In the genomic region with DNA sequence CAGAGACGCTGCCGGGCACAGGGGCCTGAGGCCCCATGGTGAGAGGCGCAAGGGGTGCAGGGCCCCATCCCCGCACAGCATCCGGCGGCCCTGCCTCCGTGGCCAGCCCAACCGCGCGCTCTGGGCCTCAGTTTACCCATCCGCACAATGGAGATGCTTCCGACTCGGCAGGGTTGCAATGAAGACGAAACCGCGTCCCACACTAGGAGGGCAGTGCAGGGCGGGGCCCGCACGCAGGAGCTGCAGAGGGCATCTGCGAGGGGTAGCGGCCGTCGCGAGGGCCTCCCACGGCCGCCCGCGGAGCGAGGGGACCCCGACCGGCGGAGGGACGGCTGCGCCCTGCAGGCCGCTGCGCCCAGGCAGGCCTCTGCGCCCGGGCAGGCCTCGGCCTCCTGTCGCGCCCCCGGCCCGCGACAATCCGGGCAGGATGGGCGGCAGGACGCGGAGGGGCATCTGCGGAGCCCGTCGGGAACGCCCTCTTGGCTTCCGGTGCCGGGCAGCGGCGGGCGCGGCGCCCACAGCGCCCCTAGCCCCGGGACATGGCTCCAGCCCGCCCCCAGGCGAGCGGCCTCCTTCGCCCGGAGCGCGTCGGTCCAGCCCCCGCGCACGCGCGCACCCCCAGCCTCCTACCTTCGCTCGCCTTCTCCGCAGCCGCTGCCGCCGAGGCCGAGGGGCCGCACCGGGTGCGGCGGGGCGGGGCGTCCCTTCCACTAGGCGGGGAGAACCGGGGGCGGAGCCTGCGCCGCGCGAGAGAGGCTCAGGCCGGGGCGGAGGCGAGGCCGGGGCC, we compare ENCODE assay signal across 8 cellular contexts. TPM values are rescaled to one million over a fixed set of nuclear protein-coding genes. Genes with fewer than 3 reads are reported as not detected.
A peak's percentile ranks its signal among the peaks of the same experiment; 100 is the strongest.
DNase-seq lines count a peak whose midpoint lies in the region; ATAC-seq and TF ChIP-seq lines count a peak whose summit lies in the region.

No MANE protein-coding gene starts in this region.

- peaks cover 19% of the 10 kb centered on the region for H3K4me1 ChIP-seq in suprapubic skin

- no peaks in the 10 kb centered on the region for H3K9me3 ChIP-seq in suprapubic skin

- H3K9me3 Mint-ChIP-seq in activated naive CD4-positive, alpha-beta T cell treated with anti-CD3 and anti-CD28 coated beads for 36 hours: no peaks in the 10 kb centered on the region

- in situ Hi-C loops in SK-MEL-5 (cut with HindIII; ENCODE audit: low pct_unique_long_range_greater_than_20kb, low sequenced_read_pairs): no loop called here

- H3K4me3 ChIP-seq in suprapubic skin: peak overlapping the region; percentile 66

- no peaks in the 10 kb centered on the region for H3K27me3 Mint-ChIP-seq in activated naive CD4-positive, alpha-beta T cell treated with anti-CD3 and anti-CD28 coated beads for 36 hours (ENCODE audit: low read depth)

- TF ChIP-seq CTCF in omental fat pad (IDR thresholded peaks at IDR 0.05): no peak
- peak in 1 of 2 donors; percentile 17 for TF ChIP-seq CTCF in suprapubic skin (IDR thresholded peaks at IDR 0.05)

- POLR2A ChIA-PET in HEK293T (lab: Yijun Ruan, JAX): interaction anchor here (1.6 kb wide), 1 partner anchor 12 kb away, joined by 3 read pairs; no protein-coding TSS in a partner anchor

- 3% methylated on average over 5 of the region's 98 CpGs for WGBS in suprapubic skin

- H3K27ac ChIP-seq in suprapubic skin: peak overlapping the region; percentile 79

- H3K4me3 Mint-ChIP-seq in activated naive CD4-positive, alpha-beta T cell treated with anti-CD3 and anti-CD28 coated beads for 36 hours: peak overlapping the region; percentile 77

- no peaks in the 10 kb centered on the region for H3K36me3 ChIP-seq in suprapubic skin

- peaks cover 13% of the 10 kb centered on the region for H3K4me1 Mint-ChIP-seq in activated naive CD4-positive, alpha-beta T cell treated with anti-CD3 and anti-CD28 coated beads for 36 hours (ENCODE audit: low read depth)

- H3K36me3 Mint-ChIP-seq in activated naive CD4-positive, alpha-beta T cell treated with anti-CD3 and anti-CD28 coated beads for 36 hours (ENCODE audit: low read depth): no peaks in the 10 kb centered on the region

- intact Hi-C loops in activated naive CD4-positive, alpha-beta T cell treated with anti-CD3 and anti-CD28 coated beads for 36 hours (cut with micrococcal nuclease): loop anchor here (1.0 to 10.0 kb wide), 3 partner anchors 56 to 264 kb away; a partner anchor contains a TSS

- no peaks in the 10 kb centered on the region for H3K27me3 ChIP-seq in suprapubic skin

- CTCF ChIA-PET in HEK293T (lab: Yijun Ruan, JAX): no interaction called here
- CTCF ChIA-PET in activated naive CD4-positive, alpha-beta T cell treated with anti-CD3 and anti-CD28 coated beads for 36 hours (lab: Charles Lee): no interaction called here

- no peak overlapping the region for H3K27ac Mint-ChIP-seq in activated naive CD4-positive, alpha-beta T cell treated with anti-CD3 and anti-CD28 coated beads for 36 hours

- no peak for TF ChIP-seq POLR2A in suprapubic skin (IDR thresholded peaks at IDR 0.05)

- peak; percentile 94 for ATAC-seq in omental fat pad (ENCODE audit: low FRiP score)

- TF ChIP-seq EP300 in suprapubic skin (IDR thresholded peaks at IDR 0.05): no peak

- peak; percentile 31 for DNase-seq in GF-D8 (lab: John Stamatoyannopoulos, UW)
- DNase-seq in HEK293T (ENCODE audit: extremely low spot score): peak; percentile 91
- peak; percentile 96 for DNase-seq in NAMALWA (ENCODE audit: low spot score)
- DNase-seq in SK-MEL-5 (ENCODE audit: low read depth, low spot score): peak; percentile 77
- peak; percentile 88 for DNase-seq in activated naive CD4-positive, alpha-beta T cell treated with anti-CD3 and anti-CD28 coated beads for 36 hours
- DNase-seq in globus pallidus (ENCODE audit: low spot score): peak; percentile 82
- peak; percentile 55 for DNase-seq in omental fat pad (ENCODE audit: low spot score)
- peak; percentile 91 to 92 for DNase-seq in suprapubic skin (ENCODE audit: low spot score in 2 of 2)

TF ChIP-seq in HEK293T, 16 proteins besides CTCF, POLR2A, EP300 and RAD21:
- TF ChIP-seq FOXK2 (IDR thresholded peaks at IDR 0.05): no peak
- TF ChIP-seq ZNF384 (IDR thresholded peaks at IDR 0.05): no peak
- TF ChIP-seq, protein P1, sequence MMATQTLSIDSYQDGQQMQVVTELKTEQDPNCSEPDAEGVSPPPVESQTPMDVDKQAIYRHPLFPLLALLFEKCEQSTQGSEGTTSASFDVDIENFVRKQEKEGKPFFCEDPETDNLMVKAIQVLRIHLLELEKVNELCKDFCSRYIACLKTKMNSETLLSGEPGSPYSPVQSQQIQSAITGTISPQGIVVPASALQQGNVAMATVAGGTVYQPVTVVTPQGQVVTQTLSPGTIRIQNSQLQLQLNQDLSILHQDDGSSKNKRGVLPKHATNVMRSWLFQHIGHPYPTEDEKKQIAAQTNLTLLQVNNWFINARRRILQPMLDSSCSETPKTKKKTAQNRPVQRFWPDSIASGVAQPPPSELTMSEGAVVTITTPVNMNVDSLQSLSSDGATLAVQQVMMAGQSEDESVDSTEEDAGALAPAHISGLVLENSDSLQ (IDR thresholded peaks at IDR 0.05): no peak
- 0 out of 2 replicates have a peak, but pooled peaks have one; percentile 62 for TF ChIP-seq LEF1 (IDR thresholded peaks at IDR 0.05; ENCODE audit: borderline replicate concordance)
- TF ChIP-seq FOXM1 (IDR thresholded peaks at IDR 0.05; ENCODE audit: borderline replicate concordance): peak; percentile 37; the same call in 1 of the 2 replicates
- TF ChIP-seq L3MBTL2 (conservative IDR thresholded peaks at IDR 0.05): no peak

RNA-seq across cellular contexts. Expression of a gene that starts 15.3 kb away (rescaled TPM):
- under 0.01 TPM in 1 of 2 replicates, not detected in the other for total RNA-seq in SK-MEL-5 (2014; rRNA removed; shearing (Covaris generic))
- not detected in 2 replicates for polyA plus RNA-seq in SK-MEL-5 (2015; cell fraction: cytosol; rRNA removed)
- not detected in 2 replicates for polyA plus RNA-seq in SK-MEL-5 (2015; cell fraction: nucleus; rRNA removed)
- 1,000 to 10,000 TPM; 1,341 to 1,386 TPM for total RNA-seq in activated naive CD4-positive, alpha-beta T cell treated with anti-CD3 and anti-CD28 coated beads for 36 hours
- total RNA-seq in omental fat pad (under 1 TPM; under 0.01 TPM), suprapubic skin (under 1 TPM; under 0.01 TPM)

RNA-seq across cellular contexts. Expression of a gene that starts 58.2 kb away (rescaled TPM):
- 36.2 and 40.7 TPM in 2 replicates for total RNA-seq in SK-MEL-5 (2014; rRNA removed; shearing (Covaris generic))
- polyA plus RNA-seq in SK-MEL-5 (2015; cell fraction: cytosol; rRNA removed): 23.4 and 23.7 TPM in 2 replicates
- polyA plus RNA-seq in SK-MEL-5 (2015; cell fraction: nucleus; rRNA removed): 15.2 and 29.4 TPM in 2 replicates
- total RNA-seq in activated naive CD4-positive, alpha-beta T cell treated with anti-CD3 and anti-CD28 coated beads for 36 hours: 10 to 100 TPM; 53.3 to 53.4 TPM
- total RNA-seq in omental fat pad (10 to 100 TPM; 46.9 to 89.5 (median 60.4) TPM), suprapubic skin (100 to 1,000 TPM in 1 of 4 donors, 10 to 100 TPM in 3; 71.4 to 100 (median 80.6) TPM)

Comparison
In these comparisons a context has a peak if more than half of its experiments do, and no peak if none do; other contexts are left out.
1. Peak in every context shown above with its lines: DNase-seq, ATAC-seq, H3K4me3 ChIP-seq and H3K27ac ChIP-seq.
2. DNase-seq: peak in every context shown above with its lines; median percentile 96 in NAMALWA; 92 in suprapubic skin; 91 in HEK293T; 88 in activated naive CD4-positive, alpha-beta T cell treated with anti-CD3 and anti-CD28 coated beads for 36 hours; 82 in globus pallidus; 77 in SK-MEL-5; 55 in omental fat pad; 31 in GF-D8.
3. RNA of a gene that starts 15.3 kb away (total RNA-seq): 1,341 to 1,386 TPM in activated naive CD4-positive, alpha-beta T cell treated with anti-CD3 and anti-CD28 coated beads for 36 hours; under 0.01 TPM in SK-MEL-5, under 0.01 TPM in omental fat pad and under 0.01 TPM in suprapubic skin; every median in the first group is over 1,000 times any median in the second.